15 cellular contexts compared by ENCODE assay signal in the genomic region with DNA sequence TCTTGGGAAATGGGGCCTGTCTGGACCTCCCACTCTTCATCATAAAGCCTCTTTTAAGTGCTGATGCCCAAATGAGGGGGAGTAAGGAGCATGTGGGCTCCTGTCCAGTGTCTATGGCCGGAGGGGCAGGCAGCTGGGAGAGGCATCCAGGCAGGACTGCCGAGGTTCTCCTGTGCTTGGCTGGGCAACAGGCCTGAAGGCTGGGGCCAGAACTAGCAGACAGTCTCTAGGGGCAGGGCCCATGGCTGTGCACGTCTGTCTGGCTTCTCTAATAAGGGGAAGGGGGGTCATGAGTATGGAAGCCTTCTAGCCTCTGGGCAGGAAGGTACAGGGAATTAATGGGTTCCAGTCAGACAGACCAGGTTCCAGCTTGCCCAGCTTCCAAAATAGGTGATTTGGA.
DNase-seq lines count a peak whose midpoint lies in the region; ATAC-seq and TF ChIP-seq lines count a peak whose summit lies in the region.
"Had no signal": no experiment of that assay in that cellular context is flagged by ENCODE, and none has a peak within 500 bp of the region (broad histone marks: within the 10 kb centered on the region; RNA-seq: fewer than 3 reads in every experiment).

No MANE protein-coding gene starts in this region.

- H3K4me1 Mint-ChIP-seq in stimulated activated effector memory CD8-positive, alpha-beta T cell treated with anti-CD3 and anti-CD28 coated beads, Interleukin-12 subunit alpha, Interleukin-12 subunit beta, amount 100 ng/mL, for 72 hours = no peaks in the 10 kb centered on the region
- H3K4me1 Mint-ChIP-seq in CD4-positive, alpha-beta memory T cell = no peaks in the 10 kb centered on the region
- H3K4me1 Mint-ChIP-seq: CD8-positive, alpha-beta memory T cell had no signal

- H3K4me1 ChIP-seq in BE2C (peaks cover 10% of the 10 kb centered on the region), vagina (no peaks in the 10 kb centered on the region), gastrocnemius medialis (no peaks in the 10 kb centered on the region)
- no peaks in the 10 kb centered on the region for H3K4me1 ChIP-seq in CD4-positive, alpha-beta memory T cell (ENCODE audit: insufficient read depth, low read length)

- POLR2A ChIA-PET in CD4-positive, alpha-beta memory T cell (lab: Charles Lee; ENCODE audit: partially characterized antibody) = no interaction called here

- in situ Hi-C loops in gastrocnemius medialis (cut with MboI; ENCODE audit: low sequenced_read_pairs in 4 of 4) = no loop called here

- TF ChIP-seq POLR2A in vagina (IDR thresholded peaks at IDR 0.05) (no peak), gastrocnemius medialis (IDR thresholded peaks at IDR 0.05) (no peak)

- ATAC-seq in SK-N-SH treated with all-trans-retinoic acid at 6 μM for 48 hours (peak; percentile 24; the same call in 2 of the 3 replicates), gastrocnemius medialis (no peak)
- ATAC-seq in stimulated activated effector memory CD8-positive, alpha-beta T cell treated with anti-CD3 and anti-CD28 coated beads, Interleukin-12 subunit alpha, Interleukin-12 subunit beta, amount 100 ng/mL, for 72 hours = peak; percentile 36
- ATAC-seq: GM23338 had no signal

- H3K27ac ChIP-seq in vagina = no peak overlapping the region
- no peak overlapping the region for H3K27ac ChIP-seq in CD4-positive, alpha-beta memory T cell (ENCODE audit: low read depth, low read length)
- no peak overlapping the region for H3K27ac ChIP-seq in gastrocnemius medialis
- H3K27ac ChIP-seq: BLaER1 treated with 17β-estradiol and CSF1 and Interleukin-3, amounts not matched to agents 10 nM and 100 nM; HL-60 had no signal

- H3K4me3 ChIP-seq in BE2C (ENCODE audit: low read depth, low read length) (no peak overlapping the region), vagina (no peak overlapping the region), gastrocnemius medialis (no peak overlapping the region)
- no peak overlapping the region for H3K4me3 ChIP-seq in CD4-positive, alpha-beta memory T cell (ENCODE audit: low read length in 2 of 2)
- H3K4me3 ChIP-seq: BLaER1 treated with 17β-estradiol and CSF1 and Interleukin-3, amounts not matched to agents 10 nM and 100 nM; GM23338 had no signal

- H3K9me3 Mint-ChIP-seq in stimulated activated effector memory CD8-positive, alpha-beta T cell treated with anti-CD3 and anti-CD28 coated beads, Interleukin-12 subunit alpha, Interleukin-12 subunit beta, amount 100 ng/mL, for 72 hours = no peaks in the 10 kb centered on the region
- peaks cover 0 to 4% (median 0%) of the 10 kb centered on the region in 8 donors for H3K9me3 Mint-ChIP-seq in CD4-positive, alpha-beta memory T cell

- no peaks in the 10 kb centered on the region for H3K36me3 Mint-ChIP-seq in stimulated activated effector memory CD8-positive, alpha-beta T cell treated with anti-CD3 and anti-CD28 coated beads, Interleukin-12 subunit alpha, Interleukin-12 subunit beta, amount 100 ng/mL, for 72 hours
- no peaks in the 10 kb centered on the region for H3K36me3 Mint-ChIP-seq in CD4-positive, alpha-beta memory T cell
- H3K36me3 Mint-ChIP-seq: CD8-positive, alpha-beta memory T cell had no signal

- CTCF ChIA-PET in CD4-positive, alpha-beta memory T cell (lab: Charles Lee; ENCODE audit: partially characterized antibody) = no interaction called here

- TF ChIP-seq CTCF in BE2C (IDR thresholded peaks at IDR 0.05; ENCODE audit: low read depth, low read length) (no peak), vagina (IDR thresholded peaks at IDR 0.05) (no peak), gastrocnemius medialis (IDR thresholded peaks at IDR 0.05 in 4 of 5, conservative IDR thresholded peaks at IDR 0.05 in 1 of 5) (no peak)

- H3K36me3 ChIP-seq in BE2C = no peaks in the 10 kb centered on the region
- H3K36me3 ChIP-seq in vagina = no peaks in the 10 kb centered on the region
- H3K36me3 ChIP-seq in CD4-positive, alpha-beta memory T cell (ENCODE audit: insufficient read depth, low read length) = no peaks in the 10 kb centered on the region
- H3K36me3 ChIP-seq in gastrocnemius medialis = no peaks in the 10 kb centered on the region
- H3K36me3 ChIP-seq: BLaER1 treated with 17β-estradiol and CSF1 and Interleukin-3, amounts not matched to agents 10 nM and 100 nM had no signal

- intact Hi-C loops in vagina (cut with DNase I) (no loop called here), gastrocnemius medialis (cut with DNase I; ENCODE audit: low total_unique reads) (no loop called here)
- intact Hi-C loops in CD4-positive, alpha-beta memory T cell (cut with micrococcal nuclease) = no loop called here

- no peaks in the 10 kb centered on the region for H3K27me3 ChIP-seq in BE2C
- no peaks in the 10 kb centered on the region for H3K27me3 ChIP-seq in vagina
- no peaks in the 10 kb centered on the region for H3K27me3 ChIP-seq in CD4-positive, alpha-beta memory T cell (ENCODE audit: insufficient read depth, low read length)
- no peaks in the 10 kb centered on the region for H3K27me3 ChIP-seq in gastrocnemius medialis
- H3K27me3 ChIP-seq: BLaER1 treated with 17β-estradiol and CSF1 and Interleukin-3, amounts not matched to agents 10 nM and 100 nM had no signal

- H3K27me3 Mint-ChIP-seq in CD4-positive, alpha-beta memory T cell = peaks cover 4 to 7% of the 10 kb centered on the region in 2 donors

- H3K4me3 Mint-ChIP-seq in stimulated activated effector memory CD8-positive, alpha-beta T cell treated with anti-CD3 and anti-CD28 coated beads, Interleukin-12 subunit alpha, Interleukin-12 subunit beta, amount 100 ng/mL, for 72 hours = no peak overlapping the region
- no peak overlapping the region for H3K4me3 Mint-ChIP-seq in CD4-positive, alpha-beta memory T cell
- H3K4me3 Mint-ChIP-seq: CD8-positive, alpha-beta memory T cell; GM23338 had no signal

- DNase-seq in BE2C (peak; percentile 63), left kidney (ENCODE audit: low read depth, low spot score) (peak; percentile 35), vagina (ENCODE audit: extremely low spot score in 2 of 2) (no peak), gastrocnemius medialis (no peak)
- DNase-seq in stimulated activated effector memory CD8-positive, alpha-beta T cell treated with anti-CD3 and anti-CD28 coated beads, Interleukin-12 subunit alpha, Interleukin-12 subunit beta, amount 100 ng/mL, for 72 hours (ENCODE audit: low spot score in 2 of 2) = no peak
- DNase-seq in CD4-positive, alpha-beta memory T cell = no peak
- DNase-seq: 8988T; CD8-positive, alpha-beta memory T cell; COR-L47; HCEC 1CT; IMR-90 had no signal

- no peak overlapping the region for H3K27ac Mint-ChIP-seq in stimulated activated effector memory CD8-positive, alpha-beta T cell treated with anti-CD3 and anti-CD28 coated beads, Interleukin-12 subunit alpha, Interleukin-12 subunit beta, amount 100 ng/mL, for 72 hours
- H3K27ac Mint-ChIP-seq in CD4-positive, alpha-beta memory T cell = no peak overlapping the region
- H3K27ac Mint-ChIP-seq: CD8-positive, alpha-beta memory T cell; GM23338 had no signal

- H3K9me3 ChIP-seq in BE2C (no peaks in the 10 kb centered on the region), vagina (no peaks in the 10 kb centered on the region), gastrocnemius medialis (no peaks in the 10 kb centered on the region)
- no peaks in the 10 kb centered on the region for H3K9me3 ChIP-seq in CD4-positive, alpha-beta memory T cell (ENCODE audit: control insufficient read depth in 1 of 2, low read length in 2 of 2)

TF ChIP-seq in SK-N-SH treated with all-trans-retinoic acid at 6 μM for 48 hours, 23 proteins besides CTCF, POLR2A, EP300 and RAD21:
- TF ChIP-seq CSDC2 (CRISPR knock-in tag; IDR thresholded peaks at IDR 0.05) (no peak), ESRRG (CRISPR knock-in tag; IDR thresholded peaks at IDR 0.05) (no peak), ZFP3 (CRISPR knock-in tag; IDR thresholded peaks at IDR 0.05) (no peak), TCF4 (CRISPR knock-in tag; IDR thresholded peaks at IDR 0.05; ENCODE audit: borderline replicate concordance) (no peak), CSRNP3 (CRISPR knock-in tag; IDR thresholded peaks at IDR 0.05) (no peak), PPARA (CRISPR knock-in tag; IDR thresholded peaks at IDR 0.05; ENCODE audit: borderline replicate concordance) (no peak), TOX (CRISPR knock-in tag; IDR thresholded peaks at IDR 0.05; ENCODE audit: borderline replicate concordance) (no peak), ZNF565 (CRISPR knock-in tag; conservative IDR thresholded peaks at IDR 0.05; ENCODE audit: low read depth) (no peak), GLIS3 (CRISPR knock-in tag; IDR thresholded peaks at IDR 0.05) (no peak)

Comparison
In these comparisons a context has a peak if more than half of its experiments do, and no peak if none do; other contexts are left out.
1. DNase-seq: peak in BE2C (single experiment) and left kidney (single experiment); none in stimulated activated effector memory CD8-positive, alpha-beta T cell treated with anti-CD3 and anti-CD28 coated beads, Interleukin-12 subunit alpha, Interleukin-12 subunit beta, amount 100 ng/mL, for 72 hours (0 of 2), vagina (0 of 2), CD4-positive, alpha-beta memory T cell (0 of 5) and gastrocnemius medialis (0 of 2).
2. ATAC-seq: peak in SK-N-SH treated with all-trans-retinoic acid at 6 μM for 48 hours (single experiment) and stimulated activated effector memory CD8-positive, alpha-beta T cell treated with anti-CD3 and anti-CD28 coated beads, Interleukin-12 subunit alpha, Interleukin-12 subunit beta, amount 100 ng/mL, for 72 hours (single experiment); none in gastrocnemius medialis (0 of 2).